8 cellular contexts compared by ENCODE assay signal in genomic region chr18:5895300-5895885, GRCh38. TPM values are rescaled to one million over a fixed set of nuclear protein-coding genes. Genes with fewer than 3 reads are reported as not detected.
DNase-seq lines count a peak whose midpoint lies in the region; ATAC-seq and TF ChIP-seq lines count a peak whose summit lies in the region.

TSS of gene TMEM200C (minus strand) at chr18:5895522. CDS start at chr18:5892063, 3,459 bp downstream.

- DNase-seq in astrocyte of the cerebellum (ENCODE audit: low read depth) = no peak
- no peak for DNase-seq in left lobe of liver (ENCODE audit: low spot score)
- no peak for DNase-seq in thoracic aorta (ENCODE audit: low spot score)
- DNase-seq in activated CD4-positive, alpha-beta T cell treated with anti-CD3 and anti-CD28 coated beads, Interleukin-2, amount 10 ng/mL, durations not matched to agents 7 days and 5 days = no peak
- DNase-seq in inferior parietal cortex (ENCODE audit: extremely low spot score) = no peak

- H3F3A ChIP-seq in DOHH2 (ENCODE audit: control insufficient read depth, insufficient read depth) = no peaks in the 10 kb centered on the region

- H3K36me3 Mint-ChIP-seq in activated CD4-positive, alpha-beta T cell treated with anti-CD3 and anti-CD28 coated beads, Interleukin-2, amount 10 ng/mL, durations not matched to agents 7 days and 5 days (ENCODE audit: low read depth) = no peaks in the 10 kb centered on the region

- H3K4me1 ChIP-seq in DOHH2 (ENCODE audit: control insufficient read depth, low read length) (no peaks in the 10 kb centered on the region), thoracic aorta (ENCODE audit: control insufficient read depth in 1 of 2, low read depth in 2 of 2) (peaks cover 11 to 27% of the 10 kb centered on the region in 2 donors)

- no peaks in the 10 kb centered on the region for H4K20me1 ChIP-seq in DOHH2 (ENCODE audit: control insufficient read depth, insufficient read depth, low read depth, low read length)

- H3K9me3 ChIP-seq in DOHH2 (ENCODE audit: control insufficient read depth, insufficient read depth, low read length) = no peaks in the 10 kb centered on the region; the same call in 1 of the 2 replicates
- no peaks in the 10 kb centered on the region for H3K9me3 ChIP-seq in thoracic aorta

- ATAC-seq in HG02588 (IDR thresholded peaks at IDR 0.05; ENCODE audit: unreplicated experiment) (peak; percentile 40), left lobe of liver (peak; percentile 35), thoracic aorta (ENCODE audit: insufficient number of reproducible peaks, low FRiP score, low read depth) (no peak), HG02840 (IDR thresholded peaks at IDR 0.05; ENCODE audit: low FRiP score, unreplicated experiment) (no peak)

- peaks cover 7% of the 10 kb centered on the region for H3K4me1 Mint-ChIP-seq in activated CD4-positive, alpha-beta T cell treated with anti-CD3 and anti-CD28 coated beads, Interleukin-2, amount 10 ng/mL, durations not matched to agents 7 days and 5 days

- no peaks in the 10 kb centered on the region for H3K79me2 ChIP-seq in DOHH2 (ENCODE audit: control insufficient read depth, low read length)

- no peaks in the 10 kb centered on the region for H3K9me3 Mint-ChIP-seq in activated CD4-positive, alpha-beta T cell treated with anti-CD3 and anti-CD28 coated beads, Interleukin-2, amount 10 ng/mL, durations not matched to agents 7 days and 5 days

- H3K36me3 ChIP-seq in DOHH2 (ENCODE audit: control insufficient read depth, low read length) (no peaks in the 10 kb centered on the region), thoracic aorta (no peaks in the 10 kb centered on the region)

- H3K27me3 ChIP-seq in DOHH2 (ENCODE audit: control insufficient read depth, low read length) (peaks cover 46% of the 10 kb centered on the region), thoracic aorta (replicated peaks; ENCODE audit: insufficient read depth) (peaks cover 10% of the 10 kb centered on the region)

- no peak within 1 kb of the TSS for H3K27ac Mint-ChIP-seq in activated CD4-positive, alpha-beta T cell treated with anti-CD3 and anti-CD28 coated beads, Interleukin-2, amount 10 ng/mL, durations not matched to agents 7 days and 5 days

- in situ Hi-C loops in astrocyte of the cerebellum (cut with HindIII; ENCODE audit: low sequenced_read_pairs) = no loop called here

- no peak within 1 kb of the TSS for H3K4me3 Mint-ChIP-seq in activated CD4-positive, alpha-beta T cell treated with anti-CD3 and anti-CD28 coated beads, Interleukin-2, amount 10 ng/mL, durations not matched to agents 7 days and 5 days

- peaks cover 68% of the 10 kb centered on the region for H3K27me3 Mint-ChIP-seq in activated CD4-positive, alpha-beta T cell treated with anti-CD3 and anti-CD28 coated beads, Interleukin-2, amount 10 ng/mL, durations not matched to agents 7 days and 5 days

- POLR2A ChIA-PET in activated CD4-positive, alpha-beta T cell treated with anti-CD3 and anti-CD28 coated beads, Interleukin-2, amount 10 ng/mL, durations not matched to agents 7 days and 5 days (lab: Charles Lee) = no interaction called here

- no peak for TF ChIP-seq CTCF in DOHH2 (IDR thresholded peaks at IDR 0.05; ENCODE audit: low read depth, low read length, poor library complexity, severe bottlenecking)
- no peak for TF ChIP-seq CTCF in astrocyte of the cerebellum (IDR thresholded peaks at IDR 0.05; ENCODE audit: low read depth, low read length, missing control alignments)
- no peak for TF ChIP-seq CTCF in thoracic aorta (IDR thresholded peaks at IDR 0.05)

- H3K27ac ChIP-seq in DOHH2 (ENCODE audit: low read depth, low read length) (no peak within 1 kb of the TSS), thoracic aorta (no peak within 1 kb of the TSS)

- no peaks in the 10 kb centered on the region for H3K9me2 ChIP-seq in DOHH2 (replicated peaks; ENCODE audit: control insufficient read depth, low read length)

- peak within 1 kb of the TSS; percentile 26; the same call in 1 of the 2 replicates for H3K4me2 ChIP-seq in DOHH2 (ENCODE audit: low read length)

- CTCF ChIA-PET in activated CD4-positive, alpha-beta T cell treated with anti-CD3 and anti-CD28 coated beads, Interleukin-2, amount 10 ng/mL, durations not matched to agents 7 days and 5 days (lab: Charles Lee) = no interaction called here

- H3K4me3 ChIP-seq in DOHH2 (ENCODE audit: low read length) = peak within 1 kb of the TSS; percentile 22; the same call in 1 of the 2 replicates
- peak within 1 kb of the TSS; percentile 70 for H3K4me3 ChIP-seq in astrocyte of the cerebellum (ENCODE audit: low read depth, low read length)
- peak within 1 kb of the TSS; percentile 65 for H3K4me3 ChIP-seq in thoracic aorta

RNA-seq across cellular contexts. Expression of gene TMEM200C, which starts in this region (rescaled TPM):
- total RNA-seq in left lobe of liver (3.7 TPM), thoracic aorta (not detected)
- not detected for total RNA-seq in activated CD4-positive, alpha-beta T cell treated with anti-CD3 and anti-CD28 coated beads, Interleukin-2, amount 10 ng/mL, durations not matched to agents 7 days and 5 days

Comparison
In these comparisons a context has a peak if more than half of its experiments do, and no peak if none do; other contexts are left out.
1. ATAC-seq: peak in HG02588 (single experiment) and left lobe of liver (single experiment); none in thoracic aorta (single experiment) and HG02840 (single experiment).
2. Peak in every context shown above with its lines, with median percentiles within 50 percentile points of each other: H3K4me3 ChIP-seq.